ENCODE assay signal across 29 cellular contexts in the genomic region with DNA sequence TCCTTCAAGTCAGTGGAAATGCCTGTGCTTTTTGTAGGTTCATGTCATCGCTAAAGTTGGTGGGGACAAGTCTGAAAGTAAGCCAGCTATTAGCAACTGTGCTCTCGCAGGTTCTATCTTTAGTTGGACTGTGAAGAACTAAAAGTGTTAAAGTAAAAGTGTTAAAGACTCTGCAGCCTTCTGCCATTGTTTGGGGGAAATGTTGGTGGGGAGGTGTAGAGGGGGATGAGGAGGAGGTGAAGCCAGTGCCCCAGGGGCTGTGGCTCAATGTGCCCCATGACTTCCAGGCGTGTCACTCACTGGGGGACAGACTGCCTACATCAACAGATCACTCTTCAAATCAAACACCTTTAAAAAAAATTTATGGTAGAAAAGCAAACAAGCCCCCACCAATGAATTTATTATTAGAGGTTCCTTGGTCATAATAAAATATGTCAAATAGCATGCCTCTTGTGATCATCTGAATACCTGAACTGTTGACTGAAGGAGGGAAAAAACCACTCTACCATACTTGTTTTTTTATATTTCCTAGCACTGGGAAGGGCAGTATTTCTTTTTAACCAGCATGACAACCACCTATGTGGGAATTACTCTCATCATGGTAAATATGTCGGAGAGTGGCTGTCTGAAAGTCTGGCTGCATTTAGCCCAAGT. TPM values are rescaled to one million over a fixed set of nuclear protein-coding genes. Genes with fewer than 3 reads are reported as not detected.
"Had no signal": no experiment of that assay in that cellular context is flagged by ENCODE, and none has a peak within 500 bp of the region (broad histone marks: within the 10 kb centered on the region; RNA-seq: fewer than 3 reads in every experiment).

No MANE protein-coding gene starts in this region.

- H3K27ac Mint-ChIP-seq: activated CD4-positive, alpha-beta T cell treated with anti-CD3 and anti-CD28 coated beads for 36 hours; activated naive CD4-positive, alpha-beta T cell treated with anti-CD3 and anti-CD28 coated beads, Interleukin-2, amount 10 ng/mL, durations not matched to agents 7 days and 5 days; activated naive CD8-positive, alpha-beta T cell treated with anti-CD3 and anti-CD28 coated beads, Interleukin-2, amount 10 ng/mL, durations not matched to agents 7 days and 5 days; brain; stimulated activated naive CD8-positive, alpha-beta T cell treated with anti-CD3 and anti-CD28 coated beads, Interleukin-15, amount 100 ng/mL, for 72 hours; T-helper 2 cell treated with Interferon-gamma antibody and Interleukin-4, amounts not matched to agents 5 μg/mL and 100 μg/mL, for 36 hours had no signal

- H3K9me3 ChIP-seq: mucosa of descending colon had no signal

- H3K4me3 ChIP-seq: ascending aorta, coronary artery, dorsolateral prefrontal cortex, heart right ventricle, left ventricle myocardium inferior, lung, mucosa of descending colon had no signal

- H3K27me3 ChIP-seq: ascending aorta, dorsolateral prefrontal cortex, heart right ventricle had no signal

- H3K4me1 ChIP-seq: ascending aorta had no signal

- H3K36me3 Mint-ChIP-seq: activated naive CD4-positive, alpha-beta T cell treated with anti-CD3 and anti-CD28 coated beads, Interleukin-2, amount 10 ng/mL, durations not matched to agents 7 days and 5 days; brain had no signal

- H3K27ac ChIP-seq: ascending aorta, coronary artery, dorsolateral prefrontal cortex, left ventricle myocardium inferior had no signal

- DNase-seq: activated CD4-positive, alpha-beta T cell treated with anti-CD3 and anti-CD28 coated beads for 36 hours; activated CD4-positive, alpha-beta T cell treated with anti-CD3 and anti-CD28 coated beads, Interleukin-2, amount 50 U/mL, for 4 hours; activated CD4-positive, CD25-positive, alpha-beta regulatory T cell; activated CD8-positive, alpha-beta memory T cell treated with anti-CD3 and anti-CD28 coated beads, Interleukin-2, amount 50 U/mL, for 4 hours; activated gamma-delta T cell; activated naive CD4-positive, alpha-beta T cell treated with anti-CD3 and anti-CD28 coated beads, Interleukin-2, amount 10 ng/mL, durations not matched to agents 7 days and 5 days; activated naive CD8-positive, alpha-beta T cell treated with anti-CD3 and anti-CD28 coated beads, Interleukin-2, amount 10 ng/mL, durations not matched to agents 7 days and 5 days; activated T-cell treated with anti-CD3 and anti-CD28 coated beads, Interleukin-2, amount 50 U/mL, for 1 hour; dorsolateral prefrontal cortex; effector memory CD4-positive, alpha-beta T cell; foreskin fibroblast; heart right ventricle; left ventricle myocardium inferior; mesendoderm; mucosa of descending colon; naive B cell; posterior cingulate gyrus; right cardiac atrium; stimulated activated CD4-positive, alpha-beta T cell treated with anti-CD3 and anti-CD28 coated beads, Interleukin-12 subunit alpha, Interleukin-12 subunit beta, amount 100 ng/mL, for 4 hours; stimulated activated CD4-positive, alpha-beta T cell treated with anti-CD3 and anti-CD28 coated beads, Interleukin-4, amount 100 ng/mL, for 1 hour; stimulated activated naive CD8-positive, alpha-beta T cell treated with anti-CD3 and anti-CD28 coated beads, Interleukin-15, amount 100 ng/mL, for 72 hours; substantia nigra; T-helper 1 cell had no signal

- H3K4me3 Mint-ChIP-seq: activated CD4-positive, alpha-beta T cell treated with anti-CD3 and anti-CD28 coated beads for 36 hours; activated naive CD4-positive, alpha-beta T cell treated with anti-CD3 and anti-CD28 coated beads, Interleukin-2, amount 10 ng/mL, durations not matched to agents 7 days and 5 days; activated naive CD8-positive, alpha-beta T cell treated with anti-CD3 and anti-CD28 coated beads, Interleukin-2, amount 10 ng/mL, durations not matched to agents 7 days and 5 days; brain; naive B cell; stimulated activated naive CD8-positive, alpha-beta T cell treated with anti-CD3 and anti-CD28 coated beads, Interleukin-15, amount 100 ng/mL, for 72 hours; T-helper 2 cell treated with Interferon-gamma antibody and Interleukin-4, amounts not matched to agents 5 μg/mL and 100 μg/mL, for 36 hours had no signal

- H3K36me3 ChIP-seq: ascending aorta, heart right ventricle, left ventricle myocardium inferior had no signal

- ATAC-seq: activated CD4-positive, alpha-beta T cell treated with anti-CD3 and anti-CD28 coated beads for 36 hours; right cardiac atrium; stimulated activated naive CD8-positive, alpha-beta T cell treated with anti-CD3 and anti-CD28 coated beads, Interleukin-15, amount 100 ng/mL, for 72 hours had no signal

- H3K4me1 Mint-ChIP-seq: brain had no signal

- H3K27me3 Mint-ChIP-seq: activated CD4-positive, alpha-beta T cell treated with anti-CD3 and anti-CD28 coated beads for 36 hours; stimulated activated naive CD8-positive, alpha-beta T cell treated with anti-CD3 and anti-CD28 coated beads, Interleukin-15, amount 100 ng/mL, for 72 hours had no signal

RNA-seq across cellular contexts. Expression of gene TGFA, which starts 19.3 kb away (rescaled TPM):
- total RNA-seq: osteoblast had no signal
